In the genomic region with DNA sequence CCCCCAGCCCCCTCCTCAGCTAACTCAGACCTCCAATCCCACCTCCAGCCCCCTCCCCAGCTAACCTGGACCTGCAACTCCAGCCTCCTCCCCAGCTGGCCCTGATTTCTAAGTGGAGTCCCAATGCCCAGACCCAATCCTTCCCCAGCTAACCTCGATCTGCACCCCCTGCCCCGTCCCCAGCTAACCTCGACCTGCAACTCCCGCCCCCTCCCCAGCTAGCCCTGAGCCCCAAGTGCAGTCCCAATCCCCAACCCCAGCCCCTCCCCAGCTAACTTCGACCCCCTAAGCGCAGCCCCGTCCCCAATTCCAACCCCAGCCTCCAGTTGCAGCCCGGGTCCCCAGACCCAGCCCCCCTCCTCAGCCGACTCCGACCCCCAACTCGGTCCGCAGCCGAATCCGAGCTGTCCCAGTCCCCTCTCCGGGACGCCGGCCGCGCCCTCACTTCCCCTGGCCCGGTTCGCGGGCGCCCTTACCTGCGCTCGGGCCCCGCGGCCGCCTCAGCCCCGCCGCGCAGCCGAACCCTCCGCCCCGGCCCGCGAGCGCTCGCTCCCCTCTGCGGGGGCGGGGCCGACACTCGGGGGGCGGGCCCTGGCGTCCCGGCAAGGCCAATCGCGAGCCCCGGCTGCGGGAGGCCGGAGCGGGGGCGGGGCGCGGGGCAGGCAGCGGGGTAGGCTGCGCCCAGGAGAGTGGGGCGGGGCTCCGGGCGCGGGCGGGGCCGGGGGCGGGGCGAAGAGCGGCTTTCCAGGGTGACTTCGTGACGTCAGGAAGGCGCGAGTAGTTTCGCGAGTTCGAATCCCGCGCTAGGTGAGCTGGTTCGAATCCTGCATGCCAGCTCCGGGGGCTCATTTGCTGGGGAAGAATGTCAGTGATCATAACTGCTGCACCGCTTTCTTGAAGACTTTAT, we compare ENCODE assay signal across 1 cellular context.
A peak's percentile ranks its signal among the peaks of the same experiment; 100 is the strongest.
TF ChIP-seq lines count a peak whose summit lies in the region.

Gene GNG7, minus strand, starts transcription at position 525 of the 907 bp plus-strand sequence. CDS start 182,006 bp downstream, outside the sequence.

TF ChIP-seq in H1, 55 proteins besides CTCF, POLR2A, EP300 and RAD21 (continued from another document):
- peak; percentile 68 for TF ChIP-seq KDM4A (IDR thresholded peaks at IDR 0.05; ENCODE audit: low read depth, low read length, severe bottlenecking)
- TF ChIP-seq CHD2 (IDR thresholded peaks at IDR 0.05; ENCODE audit: low read length), result no peak
- TF ChIP-seq TAF1 (IDR thresholded peaks at IDR 0.05; ENCODE audit: low read depth, low read length), result 0 out of 2 replicates have a peak, but pooled peaks have one; percentile 51
- peak; percentile 63; the same call in 1 of the 2 replicates for TF ChIP-seq EGR1 (IDR thresholded peaks at IDR 0.05; ENCODE audit: borderline replicate concordance, low read depth, low read length)
- TF ChIP-seq CREB1 (IDR thresholded peaks at IDR 0.05), result peak; percentile 84
- peak; percentile 73 for TF ChIP-seq PHF8 (conservative IDR thresholded peaks at IDR 0.05; ENCODE audit: low read depth, low read length)
